8 cellular contexts compared by ENCODE assay signal in the genomic region with DNA sequence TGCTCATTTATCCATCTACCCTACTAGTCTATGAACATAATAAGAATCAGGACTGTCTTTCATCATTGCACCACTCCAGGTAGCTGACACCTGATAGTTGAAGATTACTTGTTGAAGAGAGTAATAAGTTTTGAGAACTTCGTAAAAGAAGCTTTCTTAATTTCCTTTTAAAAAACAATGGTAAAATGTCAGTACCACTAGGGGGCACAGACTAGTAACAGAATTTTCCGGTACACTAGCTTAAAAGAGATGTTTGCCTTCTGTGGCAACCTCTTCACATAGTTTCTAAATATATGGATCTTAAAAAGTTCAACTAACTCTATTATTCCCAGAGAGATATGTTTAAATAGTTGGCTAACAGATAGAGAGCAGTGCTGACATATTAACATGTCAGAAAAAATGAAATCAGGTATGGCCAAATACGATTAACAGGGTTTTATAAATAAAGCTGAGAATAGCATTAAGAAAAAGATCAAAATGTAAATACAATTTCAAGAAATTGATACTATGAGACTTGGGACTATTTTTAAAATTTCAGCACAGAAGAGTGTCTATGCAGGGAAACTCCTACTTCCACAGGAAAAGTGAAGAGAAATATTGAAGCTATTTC. TPM values are rescaled to one million over a fixed set of nuclear protein-coding genes. Genes with fewer than 3 reads are reported as not detected.
DNase-seq lines count a peak whose midpoint lies in the region; ATAC-seq and TF ChIP-seq lines count a peak whose summit lies in the region.

No MANE protein-coding gene starts in this region.

- H3K79me2 ChIP-seq in mesendoderm (ENCODE audit: control insufficient read depth, insufficient read depth, low read length) = no peaks in the 10 kb centered on the region

- H3K4me3 ChIP-seq in brain microvascular endothelial cell (ENCODE audit: low read depth, low read length) (no peak overlapping the region), mesendoderm (ENCODE audit: low read length) (no peak overlapping the region)

- no peak overlapping the region for H2BK15ac ChIP-seq in mesendoderm (replicated peaks; ENCODE audit: low read depth)

- H4K8ac ChIP-seq in mesendoderm (ENCODE audit: low read depth, low read length) = no peak overlapping the region

- peak; percentile 47 for TF ChIP-seq CTCF in brain microvascular endothelial cell (IDR thresholded peaks at IDR 0.05; ENCODE audit: low read depth, low read length, missing control alignments)

- H3K4me2 ChIP-seq in mesendoderm (ENCODE audit: low read length) = no peak overlapping the region

- DNase-seq in NCI-H2081 (lab: John Stamatoyannopoulos, UW) = peak; percentile 22 to 26
- no peak for DNase-seq in NCI-H2081 treated with DMSO at 0.1 percent for 48 hours (lab: John Stamatoyannopoulos, UW)
- peak; percentile 23 for DNase-seq in LoVo (ENCODE audit: low spot score)
- no peak for DNase-seq in brain microvascular endothelial cell
- DNase-seq in mesendoderm = peak; percentile 14
- no peak for DNase-seq in activated naive CD4-positive, alpha-beta T cell treated with anti-CD3 and anti-CD28 coated beads, Interleukin-2, amount 50 U/mL, for 16 hours
- DNase-seq in mucosa of gallbladder (ENCODE audit: low spot score) = no peak

- no peak overlapping the region for H2BK5ac ChIP-seq in mesendoderm (ENCODE audit: low read length)

- in situ Hi-C loops in brain microvascular endothelial cell (cut with HindIII; ENCODE audit: low pct_ligation_motif_present, low sequenced_read_pairs) = loop anchor here (10.0 kb wide), 1 partner anchor 508 kb away; no protein-coding TSS in a partner anchor

- H3K27ac ChIP-seq in brain microvascular endothelial cell (no peak overlapping the region), mesendoderm (ENCODE audit: low read depth, low read length) (no peak overlapping the region)

- no peak overlapping the region for H3K56ac ChIP-seq in mesendoderm (ENCODE audit: low read length)

- no CpG with 5 or more reads among the region's 3 CpGs for WGBS in mesendoderm (ENCODE audit: extremely low coverage, insufficient coverage, low lambda C conversion rate)

- no peak overlapping the region for H3K23ac ChIP-seq in mesendoderm (ENCODE audit: low read length)

- no peak overlapping the region for H2AK5ac ChIP-seq in mesendoderm (ENCODE audit: low read length)

- no peak for ATAC-seq in GM19328 (IDR thresholded peaks at IDR 0.05; ENCODE audit: unreplicated experiment)

- H3K4ac ChIP-seq in mesendoderm (ENCODE audit: low read depth, low read length) = no peak overlapping the region

- H3K4me1 ChIP-seq in mesendoderm (ENCODE audit: control insufficient read depth, low read depth, low read length) = no peaks in the 10 kb centered on the region

- H4K5ac ChIP-seq in mesendoderm (ENCODE audit: low read length) = no peak overlapping the region

- no peak overlapping the region for H3K9ac ChIP-seq in mesendoderm (ENCODE audit: low read length)

- H3K79me1 ChIP-seq in mesendoderm (ENCODE audit: low read length) = no peaks in the 10 kb centered on the region

- H3K36me3 ChIP-seq in brain microvascular endothelial cell (replicated peaks) = no peaks in the 10 kb centered on the region
- H3K36me3 ChIP-seq in mesendoderm (ENCODE audit: control insufficient read depth, insufficient read depth, low read length) = no peaks in the 10 kb centered on the region

- H3K27me3 ChIP-seq in brain microvascular endothelial cell (replicated peaks) = no peaks in the 10 kb centered on the region
- H3K27me3 ChIP-seq in mesendoderm (ENCODE audit: insufficient read depth, low read length, poor library complexity) = peaks cover 8% of the 10 kb centered on the region

- no peak overlapping the region for H2BK120ac ChIP-seq in mesendoderm (ENCODE audit: low read depth, low read length)

- no peak overlapping the region for H3K18ac ChIP-seq in mesendoderm (ENCODE audit: low read length)

RNA-seq across cellular contexts. Expression of gene KCNQ5, which starts 5.4 kb away (rescaled TPM):
- 0.45 TPM for polyA plus RNA-seq in mesendoderm (2013, experiment 1 of 2)
- 0.57 TPM for polyA plus RNA-seq in mesendoderm (2013, experiment 2 of 2)
- 2.3 TPM for total RNA-seq in mucosa of gallbladder

Comparison
In these comparisons a context has a peak if more than half of its experiments do, and no peak if none do; other contexts are left out.
1. DNase-seq: peak in NCI-H2081 (2 of 2), LoVo (single experiment) and mesendoderm (single experiment); none in NCI-H2081 treated with DMSO at 0.1 percent for 48 hours (single experiment), brain microvascular endothelial cell (single experiment), activated naive CD4-positive, alpha-beta T cell treated with anti-CD3 and anti-CD28 coated beads, Interleukin-2, amount 50 U/mL, for 16 hours (single experiment) and mucosa of gallbladder (single experiment).